In genomic region chr1:6246497-6247295, GRCh38 we compare ENCODE assay signal across 8 cellular contexts. TPM values are rescaled to one million over a fixed set of nuclear protein-coding genes. Genes with fewer than 3 reads are reported as not detected.
DNase-seq lines count a peak whose midpoint lies in the region; ATAC-seq and TF ChIP-seq lines count a peak whose summit lies in the region.

No MANE protein-coding gene starts in this region.

- no peaks in the 10 kb centered on the region for H3K36me3 Mint-ChIP-seq in neural progenitor cell

- no peak overlapping the region for H3K9ac ChIP-seq in neural progenitor cell

- H3K4me1 ChIP-seq in neural progenitor cell: peaks cover 24% of the 10 kb centered on the region
- H3K4me1 ChIP-seq in stomach: peaks cover 33 to 54% (median 51%) of the 10 kb centered on the region in 4 donors

- peaks cover 67% of the 10 kb centered on the region for H4K20me1 ChIP-seq in neural progenitor cell (ENCODE audit: low read depth)

- peak overlapping the region; percentile 80 for H3K4me3 Mint-ChIP-seq in neural progenitor cell

- TF ChIP-seq POLR2A in stomach (IDR thresholded peaks at IDR 0.05): no peak

- TF ChIP-seq EP300 in stomach (IDR thresholded peaks at IDR 0.05): no peak

- peaks cover 77% of the 10 kb centered on the region for H3F3A ChIP-seq in neural progenitor cell (ENCODE audit: low read depth)

- H3K9me3 Mint-ChIP-seq in neural progenitor cell: no peaks in the 10 kb centered on the region

- peaks cover 32% of the 10 kb centered on the region for H3K4me1 Mint-ChIP-seq in neural progenitor cell

- no peak overlapping the region for H3K27ac Mint-ChIP-seq in neural progenitor cell

- H3K27ac ChIP-seq in neural progenitor cell (no peak overlapping the region), stomach (no peak overlapping the region)

- intact Hi-C loops in stomach (cut with DNase I; ENCODE audit: low total_unique reads): loop anchor here (5.0 to 10.0 kb wide), 3 partner anchors 96 to 192 kb away; no protein-coding TSS in a partner anchor

- no peak overlapping the region for H2AFZ ChIP-seq in neural progenitor cell (replicated peaks)

- peak overlapping the region; percentile 72 for H3K4me3 ChIP-seq in neural progenitor cell
- no peak overlapping the region for H3K4me3 ChIP-seq in stomach

- H3K27me3 Mint-ChIP-seq in neural progenitor cell (ENCODE audit: insufficient read depth, low read depth): peaks cover 37% of the 10 kb centered on the region

- H3K27me3 ChIP-seq in neural progenitor cell (peaks cover 50% of the 10 kb centered on the region), stomach (peaks cover 22 to 100% (median 82%) of the 10 kb centered on the region in 3 donors)

- H3K36me3 ChIP-seq in neural progenitor cell (no peaks in the 10 kb centered on the region), stomach (peaks cover 0 to 6% (median 0%) of the 10 kb centered on the region in 4 donors)

- DNase-seq in EL: peak; percentile 72
- DNase-seq in HuH-7.5 (ENCODE audit: low spot score): peak; percentile 98
- DNase-seq in RPMI7951 (ENCODE audit: low read depth): peak; percentile 70
- peak; percentile 65 to 67 for DNase-seq in activated T-helper 1 cell treated with anti-CD3 and anti-CD28 coated beads, Interleukin-2, amount 50 U/mL, for 16 hours (ENCODE audit: low read depth in 1 of 2, low spot score in 1 of 2)
- peak; percentile 60 for DNase-seq in fibroblast of the conjunctiva (ENCODE audit: low read depth)
- DNase-seq in neural progenitor cell (ENCODE audit: low spot score): peak; percentile 95
- DNase-seq in stomach: peak; percentile 81

- H3K9me3 ChIP-seq in neural progenitor cell (ENCODE audit: low read depth): no peaks in the 10 kb centered on the region
- no peaks in the 10 kb centered on the region for H3K9me3 ChIP-seq in stomach

- H3K79me2 ChIP-seq in neural progenitor cell (ENCODE audit: low read depth): peaks cover 23% of the 10 kb centered on the region

- TF ChIP-seq CTCF in neural progenitor cell (IDR thresholded peaks at IDR 0.05): peak; percentile 86
- TF ChIP-seq CTCF in stomach (IDR thresholded peaks at IDR 0.05): peak in 6 of 7 experiments; percentile 67 to 98 (median 96)

- H3K4me2 ChIP-seq in neural progenitor cell: peak overlapping the region; percentile 96

- WGBS in stomach, 5 donors: 5 to 6% (median 5%) methylated on average over 28 of the region's 28 CpGs

- ATAC-seq in GM21786 (IDR thresholded peaks at IDR 0.05; ENCODE audit: unreplicated experiment): no peak

RNA-seq across cellular contexts. Expression of gene HES3, which starts 2.7 kb away (rescaled TPM):
- total RNA-seq in RPMI7951 (2014; rRNA removed; shearing (Covaris generic)): not detected in 2 replicates
- total RNA-seq in neural progenitor cell (ENCODE audit: low replicate concordance) (5.5 and 22.2 TPM in 2 replicates), stomach (not detected)
- polyA plus RNA-seq in stomach: not detected

RNA-seq across cellular contexts. Expression of gene ICMT, which starts 10.9 kb away (rescaled TPM):
- 101 and 105 TPM in 2 replicates for total RNA-seq in RPMI7951 (2014; rRNA removed; shearing (Covaris generic))
- 88.4 and 118 TPM in 2 replicates for total RNA-seq in neural progenitor cell (ENCODE audit: low replicate concordance)
- total RNA-seq in stomach: 10 to 100 TPM; 16.3 to 67.9 (median 35.2) TPM
- 10 to 100 TPM in 2 of 3 donors, 1 to 10 TPM in 1; 9.9 to 15.9 (median 14.6) TPM for polyA plus RNA-seq in stomach

RNA-seq across cellular contexts. Expression of gene GPR153, which starts 14.2 kb away (rescaled TPM):
- 11.8 and 12.6 TPM in 2 replicates for total RNA-seq in RPMI7951 (2014; rRNA removed; shearing (Covaris generic))
- 8.4 and 27.3 TPM in 2 replicates for total RNA-seq in neural progenitor cell (ENCODE audit: low replicate concordance)
- total RNA-seq in stomach: 10 to 100 TPM in 1 of 5 donors, 1 to 10 TPM in 4; 1.8 to 63.1 (median 3.6) TPM
- 1 to 10 TPM; 2.2 to 3.1 (median 2.6) TPM for polyA plus RNA-seq in stomach

RNA-seq across cellular contexts. Expression of gene RNF207, which starts 40.8 kb away (rescaled TPM):
- 4.9 and 5.0 TPM in 2 replicates for total RNA-seq in RPMI7951 (2014; rRNA removed; shearing (Covaris generic))
- 3.1 and 5.9 TPM in 2 replicates for total RNA-seq in neural progenitor cell (ENCODE audit: low replicate concordance)
- 100 to 1,000 TPM in 1 of 5 donors, 10 to 100 TPM in 4; 11.9 to 112 (median 69.4) TPM for total RNA-seq in stomach
- polyA plus RNA-seq in stomach: 10 to 100 TPM in 1 of 3 donors, 1 to 10 TPM in 2; 1.5 to 17.5 (median 3.9) TPM

RNA-seq across cellular contexts. Expression of gene RPL22, which starts 47.3 kb away (rescaled TPM):
- total RNA-seq in RPMI7951 (2014; rRNA removed; shearing (Covaris generic)): 245 and 306 TPM in 2 replicates
- total RNA-seq in neural progenitor cell (ENCODE audit: low replicate concordance): 261 and 410 TPM in 2 replicates
- 100 to 1,000 TPM; 103 to 301 (median 166) TPM for total RNA-seq in stomach
- 100 to 1,000 TPM; 343 to 718 (median 413) TPM for polyA plus RNA-seq in stomach
